ENCODE assay signal across 1 cellular context in genomic region chr4:76563804-76564468, GRCh38.
TF ChIP-seq lines count a peak whose summit lies in the region.

No MANE protein-coding gene starts in this region.

TF ChIP-seq in HepG2, 621 proteins besides CTCF, POLR2A, EP300 and RAD21 (continued from another document):
- TF ChIP-seq XBP1 (CRISPR knock-in tag; IDR thresholded peaks at IDR 0.05) (no peak), KDM2A (CRISPR knock-in tag; IDR thresholded peaks at IDR 0.05; ENCODE audit: borderline replicate concordance, low read depth) (no peak)
TF ChIP-seq in HepG2: peak in this region for 1.
